20 cellular contexts compared by ENCODE assay signal in genomic region chr1:85626818-85627217, GRCh38. TPM values are rescaled to one million over a fixed set of nuclear protein-coding genes. Genes with fewer than 3 reads are reported as not detected.
"Had no signal": no experiment of that assay in that cellular context is flagged by ENCODE, and none has a peak within 500 bp of the region (broad histone marks: within the 10 kb centered on the region; RNA-seq: fewer than 3 reads in every experiment).

No MANE protein-coding gene starts in this region.

- H3K4me3 ChIP-seq: esophagus squamous epithelium, lung, right atrium auricular region, sigmoid colon, testis, transverse colon had no signal

- H3K4me1 ChIP-seq: foreskin keratinocyte, testis had no signal

- H3K27ac ChIP-seq: epithelial cell of prostate, esophagus squamous epithelium, foreskin keratinocyte, neutrophil, right atrium auricular region, sigmoid colon, testis, transverse colon had no signal

- H3K27ac Mint-ChIP-seq: naive thymus-derived CD8-positive, alpha-beta T cell; stimulated activated naive B cell treated with anti-CD40 and anti-IgM and Interleukin-4, amounts not matched to agents 10 μg/mL and 1 μg/mL and 100 μg/mL, for 72 hours; stimulated activated naive CD8-positive, alpha-beta T cell treated with anti-CD3 and anti-CD28 coated beads, Interleukin-15, amount 100 ng/mL, for 72 hours had no signal

- DNase-seq: effector memory CD4-positive, alpha-beta T cell; esophagus squamous epithelium; foreskin keratinocyte; head of caudate nucleus; hippocampal formation; left colon; left ventricle myocardium superior; naive thymus-derived CD8-positive, alpha-beta T cell; posterior cingulate gyrus; sigmoid colon; stimulated activated CD4-positive, alpha-beta T cell treated with anti-CD3 and anti-CD28 coated beads, Interleukin-4, amount 100 ng/mL, for 1 hour; stimulated activated naive B cell treated with anti-CD40 and anti-IgM and Interleukin-4, amounts not matched to agents 10 μg/mL and 1 μg/mL and 100 μg/mL, for 72 hours; stimulated activated naive CD8-positive, alpha-beta T cell treated with anti-CD3 and anti-CD28 coated beads, Interleukin-15, amount 100 ng/mL, for 72 hours; testis; transverse colon had no signal

- H3K27me3 Mint-ChIP-seq: naive thymus-derived CD8-positive, alpha-beta T cell; stimulated activated naive B cell treated with anti-CD40 and anti-IgM and Interleukin-4, amounts not matched to agents 10 μg/mL and 1 μg/mL and 100 μg/mL, for 72 hours; stimulated activated naive CD8-positive, alpha-beta T cell treated with anti-CD3 and anti-CD28 coated beads, Interleukin-15, amount 100 ng/mL, for 72 hours had no signal

- ATAC-seq: foreskin keratinocyte; left colon; left ventricle myocardium superior; naive thymus-derived CD8-positive, alpha-beta T cell; stimulated activated naive B cell treated with anti-CD40 and anti-IgM and Interleukin-4, amounts not matched to agents 10 μg/mL and 1 μg/mL and 100 μg/mL, for 72 hours; stimulated activated naive CD8-positive, alpha-beta T cell treated with anti-CD3 and anti-CD28 coated beads, Interleukin-15, amount 100 ng/mL, for 72 hours had no signal

- H3K9me3 ChIP-seq: esophagus squamous epithelium, neutrophil, sigmoid colon, testis had no signal

- H3K4me3 Mint-ChIP-seq: naive thymus-derived CD8-positive, alpha-beta T cell; stimulated activated naive B cell treated with anti-CD40 and anti-IgM and Interleukin-4, amounts not matched to agents 10 μg/mL and 1 μg/mL and 100 μg/mL, for 72 hours; stimulated activated naive CD8-positive, alpha-beta T cell treated with anti-CD3 and anti-CD28 coated beads, Interleukin-15, amount 100 ng/mL, for 72 hours had no signal

- H3K27me3 ChIP-seq: esophagus squamous epithelium, foreskin keratinocyte, neutrophil, right atrium auricular region, sigmoid colon, testis, transverse colon had no signal

- H3K4me1 Mint-ChIP-seq: stimulated activated naive B cell treated with anti-CD40 and anti-IgM and Interleukin-4, amounts not matched to agents 10 μg/mL and 1 μg/mL and 100 μg/mL, for 72 hours had no signal

- H3K36me3 ChIP-seq: neutrophil, transverse colon had no signal

RNA-seq across cellular contexts. Expression of gene CCN1, which starts 46.3 kb away (rescaled TPM):
- total RNA-seq: mononuclear cell; naive thymus-derived CD8-positive, alpha-beta T cell had no signal
- polyA plus RNA-seq: naive thymus-derived CD8-positive, alpha-beta T cell had no signal
